8 cellular contexts compared by ENCODE assay signal in the genomic region with DNA sequence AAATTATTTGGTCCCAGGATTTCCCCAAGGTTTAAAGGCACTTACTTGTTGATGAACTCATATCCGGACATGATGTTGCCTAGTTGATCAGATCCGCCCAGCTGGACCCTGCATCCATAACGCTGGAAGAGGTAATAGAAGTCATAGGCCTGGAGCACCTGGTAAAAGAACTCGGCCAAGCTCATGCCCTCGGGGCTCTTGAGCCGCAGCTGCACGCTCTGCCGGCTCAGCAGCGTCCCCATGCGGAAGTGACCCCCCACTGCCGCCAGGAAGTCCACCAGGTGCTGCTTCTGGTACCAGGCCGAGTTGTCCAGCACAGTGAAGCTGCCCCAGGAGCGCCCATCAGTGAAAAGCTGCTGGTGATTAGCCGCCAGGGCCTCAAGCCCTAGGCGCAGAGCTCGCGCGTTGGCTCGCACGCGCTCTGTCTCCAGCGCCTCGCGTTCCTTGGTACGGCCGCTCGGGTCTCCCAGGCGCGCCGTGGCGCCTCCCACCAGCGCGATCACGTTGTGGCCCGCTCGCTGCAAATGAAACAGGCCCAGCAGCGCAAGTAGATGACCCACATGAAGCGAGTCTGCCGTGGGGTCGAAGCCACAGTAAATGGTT. TPM values are rescaled to one million over a fixed set of nuclear protein-coding genes. Genes with fewer than 3 reads are reported as not detected.
A peak's percentile ranks its signal among the peaks of the same experiment; 100 is the strongest.
DNase-seq lines count a peak whose midpoint lies in the region; ATAC-seq and TF ChIP-seq lines count a peak whose summit lies in the region.

No MANE protein-coding gene starts in this region.

- ATAC-seq in GM21528 (IDR thresholded peaks at IDR 0.05; ENCODE audit: low FRiP score, unreplicated experiment), result peak; percentile 77

- H3K4me3 ChIP-seq in Peyer's patch (peak overlapping the region; percentile 73 to 96 (median 81)), fibroblast of villous mesenchyme (ENCODE audit: low read depth, low read length) (peak overlapping the region; percentile 100), neural progenitor cell (peak overlapping the region; percentile 91), stomach smooth muscle (ENCODE audit: low read length in 2 of 2) (peak overlapping the region; percentile 87 to 99)

- peaks cover 22% of the 10 kb centered on the region for H3K4me1 Mint-ChIP-seq in activated T-helper 2 cell treated with anti-CD3 and anti-CD28 coated beads, Interferon-gamma antibody, Interleukin-2, Interleukin-4, amounts not matched to agents 10 μg/mL and 5 μg/mL and 100 μg/mL, durations not matched to agents 14 hours and 24 hours and 36 hours (ENCODE audit: low read depth)
- H3K4me1 Mint-ChIP-seq in neural progenitor cell, result peaks cover 17% of the 10 kb centered on the region

- peaks cover 30% of the 10 kb centered on the region for H3K79me2 ChIP-seq in neural progenitor cell (ENCODE audit: low read depth)

- peaks cover 38% of the 10 kb centered on the region for H3K36me3 Mint-ChIP-seq in activated T-helper 2 cell treated with anti-CD3 and anti-CD28 coated beads, Interferon-gamma antibody, Interleukin-2, Interleukin-4, amounts not matched to agents 10 μg/mL and 5 μg/mL and 100 μg/mL, durations not matched to agents 14 hours and 24 hours and 36 hours (ENCODE audit: low read depth)
- H3K36me3 Mint-ChIP-seq in neural progenitor cell, result peaks cover 15% of the 10 kb centered on the region

- no peak for TF ChIP-seq POLR2A in Peyer's patch (IDR thresholded peaks at IDR 0.05)

- peaks cover 3% of the 10 kb centered on the region for H4K20me1 ChIP-seq in neural progenitor cell (ENCODE audit: low read depth)

- H3K9me3 ChIP-seq in Peyer's patch, result no peaks in the 10 kb centered on the region
- H3K9me3 ChIP-seq in neural progenitor cell (ENCODE audit: low read depth), result no peaks in the 10 kb centered on the region
- H3K9me3 ChIP-seq in stomach smooth muscle (ENCODE audit: control insufficient read depth in 2 of 2, low read length in 2 of 2), result no peaks in the 10 kb centered on the region

- H3K27me3 ChIP-seq in Peyer's patch (no peaks in the 10 kb centered on the region), neural progenitor cell (no peaks in the 10 kb centered on the region), stomach smooth muscle (ENCODE audit: control insufficient read depth in 1 of 2, insufficient read depth in 2 of 2, low read length in 2 of 2) (no peaks in the 10 kb centered on the region)

- intact Hi-C loops in activated T-helper 2 cell treated with anti-CD3 and anti-CD28 coated beads, Interferon-gamma antibody, Interleukin-2, Interleukin-4, amounts not matched to agents 10 μg/mL and 5 μg/mL and 100 μg/mL, durations not matched to agents 14 hours and 24 hours and 36 hours (cut with micrococcal nuclease), result loop anchor here (1.0 to 10.0 kb wide), 7 partner anchors 76 to 1680 kb away; a partner anchor contains a TSS

- DNase-seq in DMS53 (lab: John Stamatoyannopoulos, UW) (peak; percentile 97), HuH-7 (ENCODE audit: low spot score) (peak; percentile 90), Peyer's patch (peak; percentile 67 to 89 (median 83)), fibroblast of villous mesenchyme (ENCODE audit: low read depth) (peak; percentile 73), neural progenitor cell (ENCODE audit: low spot score) (peak; percentile 85)
- peak; percentile 72 for DNase-seq in activated T-helper 2 cell treated with anti-CD3 and anti-CD28 coated beads, Interferon-gamma antibody, Interleukin-2, Interleukin-4, amounts not matched to agents 10 μg/mL and 5 μg/mL and 100 μg/mL, durations not matched to agents 14 hours and 24 hours and 36 hours (ENCODE audit: low spot score)

- H3K27ac Mint-ChIP-seq in activated T-helper 2 cell treated with anti-CD3 and anti-CD28 coated beads, Interferon-gamma antibody, Interleukin-2, Interleukin-4, amounts not matched to agents 10 μg/mL and 5 μg/mL and 100 μg/mL, durations not matched to agents 14 hours and 24 hours and 36 hours, result peak overlapping the region; percentile 84
- H3K27ac Mint-ChIP-seq in neural progenitor cell, result peak overlapping the region; percentile 87

- peak overlapping the region; percentile 92 for H3K4me3 Mint-ChIP-seq in activated T-helper 2 cell treated with anti-CD3 and anti-CD28 coated beads, Interferon-gamma antibody, Interleukin-2, Interleukin-4, amounts not matched to agents 10 μg/mL and 5 μg/mL and 100 μg/mL, durations not matched to agents 14 hours and 24 hours and 36 hours (ENCODE audit: low read depth)
- H3K4me3 Mint-ChIP-seq in neural progenitor cell, result peak overlapping the region; percentile 84

- no peaks in the 10 kb centered on the region for H3K9me3 Mint-ChIP-seq in activated T-helper 2 cell treated with anti-CD3 and anti-CD28 coated beads, Interferon-gamma antibody, Interleukin-2, Interleukin-4, amounts not matched to agents 10 μg/mL and 5 μg/mL and 100 μg/mL, durations not matched to agents 14 hours and 24 hours and 36 hours
- no peaks in the 10 kb centered on the region for H3K9me3 Mint-ChIP-seq in neural progenitor cell

- H3K4me1 ChIP-seq in Peyer's patch, result peaks cover 0 to 18% (median 3%) of the 10 kb centered on the region in 4 donors
- H3K4me1 ChIP-seq in neural progenitor cell, result peaks cover 17% of the 10 kb centered on the region
- peaks cover 25% of the 10 kb centered on the region for H3K4me1 ChIP-seq in stomach smooth muscle (ENCODE audit: control insufficient read depth, insufficient read depth, low read length)

- peak overlapping the region; percentile 95 for H2AFZ ChIP-seq in neural progenitor cell (replicated peaks)

- H3F3A ChIP-seq in neural progenitor cell (ENCODE audit: low read depth), result peaks cover 24% of the 10 kb centered on the region

- H3K9ac ChIP-seq in neural progenitor cell, result peak overlapping the region; percentile 86
- H3K9ac ChIP-seq in stomach smooth muscle (ENCODE audit: low read length in 2 of 2), result peak overlapping the region; percentile 73 to 80

- no peaks in the 10 kb centered on the region for H3K27me3 Mint-ChIP-seq in activated T-helper 2 cell treated with anti-CD3 and anti-CD28 coated beads, Interferon-gamma antibody, Interleukin-2, Interleukin-4, amounts not matched to agents 10 μg/mL and 5 μg/mL and 100 μg/mL, durations not matched to agents 14 hours and 24 hours and 36 hours (ENCODE audit: low read depth)
- peaks cover 2% of the 10 kb centered on the region for H3K27me3 Mint-ChIP-seq in neural progenitor cell (ENCODE audit: insufficient read depth, low read depth)

- peaks cover 0 to 35% (median 0%) of the 10 kb centered on the region in 3 donors for H3K36me3 ChIP-seq in Peyer's patch
- H3K36me3 ChIP-seq in neural progenitor cell, result peaks cover 14% of the 10 kb centered on the region
- H3K36me3 ChIP-seq in stomach smooth muscle (ENCODE audit: control insufficient read depth in 2 of 2, insufficient read depth in 2 of 2, low read length in 2 of 2), result peaks cover 15 to 26% of the 10 kb centered on the region in 2 donors

- peak overlapping the region; percentile 96 for H3K4me2 ChIP-seq in neural progenitor cell

- peak; percentile 59 to 73 (median 69) for TF ChIP-seq CTCF in Peyer's patch (IDR thresholded peaks at IDR 0.05)
- peak; percentile 83 for TF ChIP-seq CTCF in fibroblast of villous mesenchyme (IDR thresholded peaks at IDR 0.05; ENCODE audit: insufficient read depth, low read depth, low read length)
- TF ChIP-seq CTCF in neural progenitor cell (IDR thresholded peaks at IDR 0.05), result peak; percentile 84

- H3K27ac ChIP-seq in Peyer's patch, result peak overlapping the region; percentile 82 to 93 (median 90)
- H3K27ac ChIP-seq in neural progenitor cell, result peak overlapping the region; percentile 72
- peak overlapping the region; percentile 84 for H3K27ac ChIP-seq in stomach smooth muscle (ENCODE audit: low read length)

RNA-seq across cellular contexts. Expression of a gene that starts 0.5 kb away (rescaled TPM):
- total RNA-seq in Peyer's patch (10 to 100 TPM in 3 of 4 donors, 1 to 10 TPM in 1; 9.6 to 22.8 (median 19.2) TPM), fibroblast of villous mesenchyme (24.2 and 32.8 TPM in 2 replicates), neural progenitor cell (ENCODE audit: low replicate concordance) (35.3 and 42.1 TPM in 2 replicates)
- total RNA-seq in activated T-helper 2 cell treated with anti-CD3 and anti-CD28 coated beads, Interferon-gamma antibody, Interleukin-2, Interleukin-4, amounts not matched to agents 10 μg/mL and 5 μg/mL and 100 μg/mL, durations not matched to agents 14 hours and 24 hours and 36 hours, result 29.3 and 30.3 TPM in 2 replicates

Comparison
In these comparisons a context has a peak if more than half of its experiments do, and no peak if none do; other contexts are left out.
1. Peak in every context shown above with its lines: DNase-seq, ATAC-seq, H3K4me3 ChIP-seq and H3K27ac ChIP-seq.